14 cellular contexts compared by ENCODE assay signal in genomic region chr1:30856260-30856790, GRCh38. TPM values are rescaled to one million over a fixed set of nuclear protein-coding genes. Genes with fewer than 3 reads are reported as not detected.
DNase-seq lines count a peak whose midpoint lies in the region; ATAC-seq, FAIRE-seq and TF ChIP-seq lines count a peak whose summit lies in the region.
"Had no signal": no experiment of that assay in that cellular context is flagged by ENCODE, and none has a peak within 500 bp of the region (broad histone marks: within the 10 kb centered on the region; RNA-seq: fewer than 3 reads in every experiment).

No MANE protein-coding gene starts in this region.

- POLR2A ChIA-PET in GM12878 (lab: Charles Lee): interaction anchor here (0.7 kb wide), 1 partner anchor 445 kb away, joined by 3 read pairs; no protein-coding TSS in a partner anchor

- no peaks in the 10 kb centered on the region for H4K20me1 ChIP-seq in GM12878 (ENCODE audit: control insufficient read depth, insufficient read depth)

- DNase-seq in HT-29 (ENCODE audit: low spot score) (peak; percentile 29), NCI-H2227 (lab: John Stamatoyannopoulos, UW; ENCODE audit: unreplicated experiment) (peak; percentile 87), GM12878 (ENCODE audit: low read depth, low spot score) (no peak), renal cortical epithelial cell (ENCODE audit: low read depth) (peak; percentile 36), 8988T (no peak)
- no peak for DNase-seq in effector memory CD8-positive, alpha-beta T cell
- no peak for DNase-seq in stimulated activated CD4-positive, alpha-beta T cell treated with anti-CD3 and anti-CD28 coated beads, Interleukin-4, amount 100 ng/mL, for 4 hours
- DNase-seq: activated CD8-positive, alpha-beta memory T cell treated with anti-CD3 and anti-CD28 coated beads, Interleukin-2, amount 10 ng/mL, durations not matched to agents 7 days and 5 days; heart right ventricle had no signal

- no peak for TF ChIP-seq CTCF in GM12878 (IDR thresholded peaks at IDR 0.05 in 2 of 3, conservative IDR thresholded peaks at IDR 0.05 in 1 of 3; ENCODE audit: control insufficient read depth in 2 of 3, extremely low read depth in 1 of 3, insufficient read depth in 1 of 3, low read depth in 3 of 3, low read length in 3 of 3)

- H3K4me3 Mint-ChIP-seq in effector memory CD8-positive, alpha-beta T cell: no peak overlapping the region
- H3K4me3 Mint-ChIP-seq: activated CD8-positive, alpha-beta memory T cell treated with anti-CD3 and anti-CD28 coated beads, Interleukin-2, amount 10 ng/mL, durations not matched to agents 7 days and 5 days had no signal

- H3K79me2 ChIP-seq in GM12878 (ENCODE audit: control insufficient read depth, insufficient read depth, low read length): no peaks in the 10 kb centered on the region

- H3K27me3 Mint-ChIP-seq in effector memory CD8-positive, alpha-beta T cell: peaks cover 15 to 72% of the 10 kb centered on the region in 2 donors

- in situ Hi-C loops in GM12878 (cut with MboI): no loop called here

- no peaks in the 10 kb centered on the region for H3K4me1 ChIP-seq in GM12878 (ENCODE audit: control insufficient read depth, insufficient read depth, low read length)

- H3K4me2 ChIP-seq in GM12878 (ENCODE audit: control insufficient read depth, insufficient read depth): no peak overlapping the region
- H3K4me2 ChIP-seq: KMS-11 had no signal

- no peak overlapping the region for H3K27ac Mint-ChIP-seq in effector memory CD8-positive, alpha-beta T cell
- H3K27ac Mint-ChIP-seq: activated CD8-positive, alpha-beta memory T cell treated with anti-CD3 and anti-CD28 coated beads, Interleukin-2, amount 10 ng/mL, durations not matched to agents 7 days and 5 days had no signal

- SMC1A ChIA-PET in GM12878 (lab: Charles Lee; ENCODE audit: uncharacterized antibody, unreplicated experiment): no interaction called here

- H3K4me3 ChIP-seq in GM12878: no peak overlapping the region
- H3K4me3 ChIP-seq: heart right ventricle, suprapubic skin had no signal

- no peak for TF ChIP-seq EP300 in GM12878 (IDR thresholded peaks at IDR 0.05; ENCODE audit: borderline replicate concordance in 1 of 2, control insufficient read depth in 1 of 2, low read depth in 2 of 2, low read length in 2 of 2)

- H3K36me3 Mint-ChIP-seq in effector memory CD8-positive, alpha-beta T cell (ENCODE audit: insufficient read depth): no peaks in the 10 kb centered on the region
- H3K36me3 Mint-ChIP-seq: activated CD8-positive, alpha-beta memory T cell treated with anti-CD3 and anti-CD28 coated beads, Interleukin-2, amount 10 ng/mL, durations not matched to agents 7 days and 5 days had no signal

- TF ChIP-seq POLR2A in GM12878 (IDR thresholded peaks at IDR 0.05; ENCODE audit: low read depth, low read length): no peak

- H3K27ac ChIP-seq in GM12878 (ENCODE audit: control insufficient read depth, insufficient read depth): no peak overlapping the region
- H3K27ac ChIP-seq: heart right ventricle, KMS-11, suprapubic skin had no signal

- H3K9ac ChIP-seq in GM12878 (ENCODE audit: control insufficient read depth, insufficient read depth, low read length): no peak overlapping the region
- H3K9ac ChIP-seq: KMS-11 had no signal

- WGBS in GM12878 (ENCODE audit: insufficient coverage, insufficient replicate concordance, low lambda C conversion rate, missing lambda C conversion rate): 10% methylated on average over 13 of the region's 14 CpGs

- no TSS peak for BruUV-seq in GM12878 (replicated peaks; lab: Mats Ljungman, UMichigan)

- TF ChIP-seq RAD21 in GM12878 (IDR thresholded peaks at IDR 0.05; ENCODE audit: insufficient read depth, low read depth, low read length): no peak

- H3K4me1 Mint-ChIP-seq in effector memory CD8-positive, alpha-beta T cell (ENCODE audit: low read depth in 2 of 2): peaks cover 0 to 6% of the 10 kb centered on the region in 2 donors

- H3K27me3 ChIP-seq in GM12878 (replicated peaks in 1 of 2; ENCODE audit: control insufficient read depth in 2 of 2, insufficient read depth in 2 of 2, low read length in 1 of 2): peaks cover 0 to 5% of the 10 kb centered on the region in 2 experiments; a peak in 2 of 4 replicates
- H3K27me3 ChIP-seq: heart right ventricle, suprapubic skin had no signal

- no peak for FAIRE-seq in GM12878 (lab: Jason Lieb, UNC)
- FAIRE-seq: bronchial epithelial cell, G401.6 had no signal

- H3K9me3 ChIP-seq in GM12878 (replicated peaks; ENCODE audit: control insufficient read depth, insufficient read depth, low read length): no peaks in the 10 kb centered on the region; the same call in 2 of the 3 replicates
- H3K9me3 ChIP-seq: heart right ventricle, suprapubic skin had no signal

- RAD21 ChIA-PET in GM12878 (lab: Charles Lee; ENCODE audit: unreplicated experiment): no interaction called here

- no peak overlapping the region for H2AFZ ChIP-seq in GM12878 (ENCODE audit: control insufficient read depth, low read depth, low read length)

- CTCF ChIA-PET in GM12878 (lab: Yijun Ruan, JAX): interaction anchor here (0.7 kb wide), 1 partner anchor 55 kb away, joined by 4 read pairs; no protein-coding TSS in a partner anchor

- no peaks in the 10 kb centered on the region for H3K9me3 Mint-ChIP-seq in effector memory CD8-positive, alpha-beta T cell

- no peaks in the 10 kb centered on the region for H3K36me3 ChIP-seq in GM12878 (ENCODE audit: control insufficient read depth in 2 of 2, insufficient read depth in 2 of 2, low read length in 1 of 2)
- H3K36me3 ChIP-seq: heart right ventricle, suprapubic skin had no signal

- intact Hi-C loops in GM12878 (cut with micrococcal nuclease; ENCODE audit: unreplicated experiment): no loop called here

- peak; percentile 71 for ATAC-seq in GM12878
- ATAC-seq in effector memory CD8-positive, alpha-beta T cell (replicated peaks): no peak
- no peak for ATAC-seq in GM18511 (IDR thresholded peaks at IDR 0.05; ENCODE audit: unreplicated experiment)
- ATAC-seq: activated CD8-positive, alpha-beta memory T cell treated with anti-CD3 and anti-CD28 coated beads, Interleukin-2, amount 10 ng/mL, durations not matched to agents 7 days and 5 days had no signal

TF ChIP-seq in GM12878, 131 proteins besides CTCF, POLR2A, EP300 and RAD21:
- no peak for TF ChIP-seq TCF3 (IDR thresholded peaks at IDR 0.05; ENCODE audit: borderline replicate concordance, insufficient read depth, low read depth, low read length)
- peak in 1 of 2 experiments; percentile 48; a peak in 1 of 4 replicates for TF ChIP-seq BHLHE40 (IDR thresholded peaks at IDR 0.05; ENCODE audit: borderline replicate concordance in 1 of 2, low read depth in 2 of 2, low read length in 1 of 2)
- peak; percentile 75 for TF ChIP-seq BCL3 (IDR thresholded peaks at IDR 0.05; ENCODE audit: borderline replicate concordance, insufficient read depth, low read depth, low read length, poor library complexity, severe bottlenecking)
TF ChIP-seq in GM12878: peak in this region for 2.

RNA-seq across cellular contexts. Expression of gene SDC3, which starts 52.2 kb away (rescaled TPM):
- total RNA-seq in HT-29 (2014; rRNA removed; shearing (Covaris generic)): 0.31 and 0.42 TPM in 2 replicates
- total RNA-seq in GM12878 (2013; cell fraction: nucleolus; rRNA removed): 0.06 and 0.24 TPM in 2 replicates
- under 0.01 TPM in 1 of 2 replicates, not detected in the other for total RNA-seq in GM12878 (2014; rRNA removed)
- total RNA-seq in GM12878 (2014; rRNA removed; fragmentation: Illumina TruSeq; extraction: Trizol): 0.05 and 0.09 TPM in 2 replicates
- total RNA-seq in GM12878 (2021): 0.24 and 0.36 TPM in 2 replicates
- polyA plus RNA-seq in GM12878 (2011; ENCODE audit: low read depth): 0.12 TPM
- 0.13 and 0.46 TPM in 2 replicates for polyA plus RNA-seq in GM12878 (2011; rRNA removed)
- polyA plus RNA-seq in GM12878 (2011; cell fraction: cytosol; rRNA removed): 0.57 and 0.70 TPM in 2 replicates
- 0.66 and 0.72 TPM in 2 replicates for polyA plus RNA-seq in GM12878 (2011; cell fraction: nucleus; rRNA removed)
- polyA plus RNA-seq in GM12878 (2012): 0.08 and 0.22 TPM in 2 replicates
- 0.04 TPM in 1 of 2 replicates, not detected in the other for polyA plus RNA-seq in GM12878 (2014; fragmentation: Illumina TruSeq; extraction: Trizol)
- polyA plus RNA-seq in GM12878 (2014; fragmentation: Nextera tagmentation; extraction: Ambion mirVana): under 1 TPM in 1 of 2 experiments, not detected in 1; under 0.01 TPM
- polyA plus RNA-seq in GM12878 (2014; rRNA removed): 0.10 and 0.23 TPM in 2 replicates
- polyA plus RNA-seq in GM12878 (2016; fragmentation: Nextera tagmentation; extraction: Ambion mirVana): under 1 TPM in 1 of 2 experiments, not detected in 1; 0.04 TPM
- 0.37 and 0.67 TPM in 2 replicates for polyA minus RNA-seq in GM12878 (2011; rRNA and poly(A)+ RNA removed)
- 1.1 TPM in 1 of 2 replicates, not detected in the other for polyA minus RNA-seq in GM12878 (2011; cell fraction: cytosol; rRNA and poly(A)+ RNA removed)
- polyA minus RNA-seq in GM12878 (2011; cell fraction: nucleus; rRNA and poly(A)+ RNA removed): 0.24 and 0.38 TPM in 2 replicates
- total RNA-seq in renal cortical epithelial cell: 12.3 and 56.7 TPM in 2 replicates
- total RNA-seq: activated CD8-positive, alpha-beta memory T cell treated with anti-CD3 and anti-CD28 coated beads, Interleukin-2, amount 10 ng/mL, durations not matched to agents 7 days and 5 days had no signal

Comparison
In these comparisons a context has a peak if more than half of its experiments do, and no peak if none do; other contexts are left out.
1. DNase-seq: peak in HT-29 (single experiment), NCI-H2227 (single experiment) and renal cortical epithelial cell (single experiment); none in GM12878 (single experiment), effector memory CD8-positive, alpha-beta T cell (0 of 3), 8988T (single experiment) and stimulated activated CD4-positive, alpha-beta T cell treated with anti-CD3 and anti-CD28 coated beads, Interleukin-4, amount 100 ng/mL, for 4 hours (0 of 2).